Comparison of ENCODE assay signal across 1 cellular context in the genomic region with DNA sequence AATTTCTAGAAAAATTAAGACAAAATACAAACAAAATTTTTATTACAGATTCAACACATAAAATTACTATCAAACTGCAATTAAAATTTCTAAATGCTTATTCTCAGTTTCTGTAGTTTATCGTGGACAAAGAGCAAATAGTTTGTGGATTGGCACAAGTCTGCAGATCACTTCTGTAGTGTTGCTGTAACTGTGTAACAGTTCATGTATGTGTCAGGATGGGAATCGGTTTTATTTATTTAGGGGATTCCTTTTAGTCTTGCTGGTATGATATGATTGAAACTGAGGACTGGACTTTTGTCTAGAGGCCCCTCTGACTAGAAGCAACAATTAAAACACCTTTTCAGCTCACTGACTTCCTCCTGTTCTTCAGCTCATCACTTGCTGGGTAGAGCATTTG.
TF ChIP-seq lines count a peak whose summit lies in the region.

No MANE protein-coding gene starts in this region.

TF ChIP-seq in IMR-90, 13 proteins besides CTCF, POLR2A, EP300 and RAD21:
- TF ChIP-seq RFX5 (IDR thresholded peaks at IDR 0.05; ENCODE audit: low read depth, low read length), result no peak
TF ChIP-seq in IMR-90: peak in this region for 0.
